ENCODE assay signal across 17 cellular contexts in the genomic region with DNA sequence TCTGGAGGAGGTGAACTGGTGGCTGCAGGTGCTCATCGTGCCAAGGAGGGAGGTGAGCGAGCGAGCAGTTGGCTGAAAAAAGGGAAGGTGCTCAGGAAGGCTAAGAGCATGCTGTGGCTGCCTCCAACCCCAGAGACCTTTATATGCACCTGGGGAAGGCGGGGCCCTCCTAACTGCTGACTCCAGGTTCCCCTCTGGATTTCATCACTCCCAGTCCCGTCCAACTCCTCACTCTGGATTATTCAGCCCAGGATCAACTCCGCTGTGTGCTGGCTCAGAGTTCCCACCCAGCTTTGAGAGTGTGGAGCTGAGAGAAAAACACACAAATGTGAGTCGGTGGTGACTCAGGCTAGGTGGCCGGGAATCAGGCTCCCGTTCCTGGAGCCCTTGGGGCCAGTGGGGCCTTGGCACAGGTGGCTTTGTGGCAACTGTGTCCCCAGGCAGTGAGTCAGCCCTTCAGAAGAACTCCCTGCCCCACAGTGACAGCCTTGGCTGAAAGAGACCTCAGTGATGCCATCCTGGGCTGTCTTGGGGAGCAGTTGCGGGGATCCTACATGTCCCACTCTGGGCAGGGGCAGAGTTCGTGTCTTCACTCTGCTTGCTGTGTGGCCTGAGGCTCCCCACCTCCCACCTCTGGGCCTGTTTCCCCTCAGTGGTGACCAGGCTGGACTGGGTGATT. TPM values are rescaled to one million over a fixed set of nuclear protein-coding genes. Genes with fewer than 3 reads are reported as not detected.
"Had no signal": no experiment of that assay in that cellular context is flagged by ENCODE, and none has a peak within 500 bp of the region (broad histone marks: within the 10 kb centered on the region; RNA-seq: fewer than 3 reads in every experiment).

No MANE protein-coding gene starts in this region.

RNA-seq across cellular contexts. Expression of gene LGALS9B, which starts 37.2 kb away (rescaled TPM):
- total RNA-seq: kidney epithelial cell; liver; mesothelial cell of epicardium; myocyte; natural killer cell treated with Interleukin-12 subunit alpha and Interleukin-12 subunit beta and Interleukin-15 and Interleukin-18, amount 100 ng/mL, for 72 hours; omental fat pad; progenitor cell of endocrine pancreas; pulmonary artery endothelial cell; renal cortical epithelial cell; right atrium auricular region; skeletal muscle tissue; testis; thyroid gland had no signal
- polyA plus RNA-seq: heart left ventricle; liver; naive thymus-derived CD4-positive, alpha-beta T cell; neural cell; ovary had no signal
